In genomic region chr5:77632526-77633268, GRCh38 we compare ENCODE assay signal across 22 cellular contexts. TPM values are rescaled to one million over a fixed set of nuclear protein-coding genes. Genes with fewer than 3 reads are reported as not detected.
DNase-seq lines count a peak whose midpoint lies in the region; ATAC-seq, FAIRE-seq and TF ChIP-seq lines count a peak whose summit lies in the region.
"Had no signal": no experiment of that assay in that cellular context is flagged by ENCODE, and none has a peak within 500 bp of the region (broad histone marks: within the 10 kb centered on the region; RNA-seq: fewer than 3 reads in every experiment).

No MANE protein-coding gene starts in this region.

- peaks cover 75% of the 10 kb centered on the region for H3K27me3 Mint-ChIP-seq in activated CD4-positive, alpha-beta memory T cell treated with anti-CD3 and anti-CD28 coated beads, Interleukin-2, amount 10 ng/mL, durations not matched to agents 7 days and 5 days
- H3K27me3 Mint-ChIP-seq in activated CD4-positive, alpha-beta memory T cell treated with anti-CD3 and anti-CD28 coated beads for 36 hours = peaks cover 65% of the 10 kb centered on the region
- peaks cover 98% of the 10 kb centered on the region for H3K27me3 Mint-ChIP-seq in neural crest cell (ENCODE audit: low read depth)

- FAIRE-seq in bronchial epithelial cell (lab: Jason Lieb, UNC) = no peak
- FAIRE-seq: D721Med had no signal

- DNase-seq in activated CD4-positive, alpha-beta memory T cell treated with anti-CD3 and anti-CD28 coated beads, Interleukin-2, amount 10 ng/mL, durations not matched to agents 7 days and 5 days = no peak
- no peak for DNase-seq in activated CD4-positive, alpha-beta memory T cell treated with anti-CD3 and anti-CD28 coated beads for 36 hours
- DNase-seq in GM13977 (ENCODE audit: low spot score) = peak; percentile 49
- DNase-seq in bronchial epithelial cell (ENCODE audit: low read depth) = peak; percentile 27
- no peak for DNase-seq in neural crest cell (ENCODE audit: low read depth, low spot score)
- no peak for DNase-seq in NCI-H1048 (lab: John Stamatoyannopoulos, UW)
- no peak for DNase-seq in left ventricle myocardium superior
- DNase-seq: activated CD8-positive, alpha-beta memory T cell treated with anti-CD3 and anti-CD28 coated beads for 24 hours; activated naive CD4-positive, alpha-beta T cell; dorsolateral prefrontal cortex; hypothalamus; NCI-H2171; NK-92 treated with Interleukin-12 subunit alpha and Interleukin-12 subunit beta, amount 100 ng/mL, for 24 hours; sigmoid colon; stimulated activated CD4-positive, alpha-beta T cell treated with anti-CD3 and anti-CD28 coated beads, Interleukin-2, amount 100 ng/mL, for 48 hours; transverse colon had no signal

- H3K4me3 ChIP-seq in bronchial epithelial cell (ENCODE audit: low read depth, low read length) = no peak overlapping the region
- H3K4me3 ChIP-seq: breast epithelium, dorsolateral prefrontal cortex, left lung, sigmoid colon, transverse colon had no signal

- ATAC-seq in GM18517 (IDR thresholded peaks at IDR 0.05; ENCODE audit: unreplicated experiment) (no peak), left ventricle myocardium superior (no peak)
- ATAC-seq: left lung, Right ventricle myocardium inferior had no signal

- H3K36me3 Mint-ChIP-seq in activated CD4-positive, alpha-beta memory T cell treated with anti-CD3 and anti-CD28 coated beads, Interleukin-2, amount 10 ng/mL, durations not matched to agents 7 days and 5 days (ENCODE audit: low read depth) = peaks cover 12% of the 10 kb centered on the region
- H3K36me3 Mint-ChIP-seq in activated CD4-positive, alpha-beta memory T cell treated with anti-CD3 and anti-CD28 coated beads for 36 hours = peaks cover 10% of the 10 kb centered on the region
- H3K36me3 Mint-ChIP-seq in neural crest cell (ENCODE audit: low read depth) = peaks cover 4% of the 10 kb centered on the region

- peaks cover 64% of the 10 kb centered on the region for H3K27me3 ChIP-seq in bronchial epithelial cell (ENCODE audit: control insufficient read depth, insufficient read depth, low read length)

- POLR2A ChIA-PET in activated CD4-positive, alpha-beta memory T cell treated with anti-CD3 and anti-CD28 coated beads, Interleukin-2, amount 10 ng/mL, durations not matched to agents 7 days and 5 days (lab: Charles Lee) = no interaction called here
- POLR2A ChIA-PET in activated CD4-positive, alpha-beta memory T cell treated with anti-CD3 and anti-CD28 coated beads for 36 hours (lab: Charles Lee) = interaction anchor here (0.6 kb wide), 1 partner anchor 555 kb away, joined by 3 read pairs; no protein-coding TSS in a partner anchor

- peaks cover 28% of the 10 kb centered on the region for H3K4me1 Mint-ChIP-seq in activated CD4-positive, alpha-beta memory T cell treated with anti-CD3 and anti-CD28 coated beads, Interleukin-2, amount 10 ng/mL, durations not matched to agents 7 days and 5 days
- peaks cover 26% of the 10 kb centered on the region for H3K4me1 Mint-ChIP-seq in activated CD4-positive, alpha-beta memory T cell treated with anti-CD3 and anti-CD28 coated beads for 36 hours (ENCODE audit: low read depth)
- H3K4me1 Mint-ChIP-seq in neural crest cell = peaks cover 24% of the 10 kb centered on the region

- no peaks in the 10 kb centered on the region for H3K36me3 ChIP-seq in bronchial epithelial cell (ENCODE audit: control insufficient read depth, insufficient read depth, low read length)
- H3K36me3 ChIP-seq: breast epithelium, left lung, sigmoid colon, transverse colon had no signal

- no peak overlapping the region for H3K4me3 Mint-ChIP-seq in activated CD4-positive, alpha-beta memory T cell treated with anti-CD3 and anti-CD28 coated beads, Interleukin-2, amount 10 ng/mL, durations not matched to agents 7 days and 5 days
- no peak overlapping the region for H3K4me3 Mint-ChIP-seq in activated CD4-positive, alpha-beta memory T cell treated with anti-CD3 and anti-CD28 coated beads for 36 hours
- peak overlapping the region; percentile 1 for H3K4me3 Mint-ChIP-seq in neural crest cell

- CTCF ChIA-PET in activated CD4-positive, alpha-beta memory T cell treated with anti-CD3 and anti-CD28 coated beads, Interleukin-2, amount 10 ng/mL, durations not matched to agents 7 days and 5 days (lab: Charles Lee) = interaction anchor here (1.9 kb wide), 1 partner anchor 13 kb away, joined by 6 read pairs; no protein-coding TSS in a partner anchor
- CTCF ChIA-PET in activated CD4-positive, alpha-beta memory T cell treated with anti-CD3 and anti-CD28 coated beads for 36 hours (lab: Charles Lee) = interaction anchor here (1.1 kb wide), 1 partner anchor 192 kb away, joined by 3 read pairs; no protein-coding TSS in a partner anchor

- H3K27ac Mint-ChIP-seq in activated CD4-positive, alpha-beta memory T cell treated with anti-CD3 and anti-CD28 coated beads, Interleukin-2, amount 10 ng/mL, durations not matched to agents 7 days and 5 days = peak overlapping the region; percentile 36
- no peak overlapping the region for H3K27ac Mint-ChIP-seq in activated CD4-positive, alpha-beta memory T cell treated with anti-CD3 and anti-CD28 coated beads for 36 hours
- H3K27ac Mint-ChIP-seq in neural crest cell (ENCODE audit: unreplicated experiment) = no peak overlapping the region
- H3K27ac Mint-ChIP-seq: nephron had no signal

- TF ChIP-seq CTCF in GM13977 (IDR thresholded peaks at IDR 0.05; ENCODE audit: extremely low read depth, insufficient read depth, missing control alignments) = no peak
- TF ChIP-seq CTCF in bronchial epithelial cell (IDR thresholded peaks at IDR 0.05; ENCODE audit: insufficient read depth, low read length, severe bottlenecking) = no peak
- no peak for TF ChIP-seq CTCF in neural crest cell (conservative IDR thresholded peaks at IDR 0.05)

- intact Hi-C loops in activated CD4-positive, alpha-beta memory T cell treated with anti-CD3 and anti-CD28 coated beads for 36 hours (cut with micrococcal nuclease) = loop anchor here (5.0 kb wide), 1 partner anchor 220 kb away; no protein-coding TSS in a partner anchor
- intact Hi-C loops in left ventricle myocardium superior (cut with micrococcal nuclease) = no loop called here

- in situ Hi-C loops in GM13977 (cut with MboI; ENCODE audit: low pct_unique_long_range_greater_than_20kb, low sequenced_read_pairs, unreplicated experiment) = loop anchor here (25.0 kb wide), 1 partner anchor 355 kb away; no protein-coding TSS in a partner anchor

- H3K9me3 Mint-ChIP-seq in activated CD4-positive, alpha-beta memory T cell treated with anti-CD3 and anti-CD28 coated beads, Interleukin-2, amount 10 ng/mL, durations not matched to agents 7 days and 5 days = peaks cover 2% of the 10 kb centered on the region
- peaks cover 11% of the 10 kb centered on the region for H3K9me3 Mint-ChIP-seq in activated CD4-positive, alpha-beta memory T cell treated with anti-CD3 and anti-CD28 coated beads for 36 hours
- no peaks in the 10 kb centered on the region for H3K9me3 Mint-ChIP-seq in neural crest cell
- H3K9me3 Mint-ChIP-seq: nephron had no signal

RNA-seq across cellular contexts. Expression of gene OTP, which starts 5.8 kb away (rescaled TPM):
- total RNA-seq in activated CD4-positive, alpha-beta memory T cell treated with anti-CD3 and anti-CD28 coated beads, Interleukin-2, amount 10 ng/mL, durations not matched to agents 7 days and 5 days = not detected
- not detected for total RNA-seq in activated CD4-positive, alpha-beta memory T cell treated with anti-CD3 and anti-CD28 coated beads for 36 hours
- total RNA-seq in bronchial epithelial cell = not detected in 2 replicates
- total RNA-seq in neural crest cell = 2.1 and 3.1 TPM in 2 replicates
- total RNA-seq in left ventricle myocardium superior = not detected
- total RNA-seq: left lung, Right ventricle myocardium inferior, sigmoid colon, transverse colon had no signal

Comparison
In these comparisons a context has a peak if more than half of its experiments do, and no peak if none do; other contexts are left out.
1. DNase-seq: peak in GM13977 (single experiment) and bronchial epithelial cell (single experiment); none in activated CD4-positive, alpha-beta memory T cell treated with anti-CD3 and anti-CD28 coated beads, Interleukin-2, amount 10 ng/mL, durations not matched to agents 7 days and 5 days (single experiment), activated CD4-positive, alpha-beta memory T cell treated with anti-CD3 and anti-CD28 coated beads for 36 hours (single experiment), neural crest cell (single experiment), NCI-H1048 (single experiment) and left ventricle myocardium superior (single experiment).